17 cellular contexts compared by ENCODE assay signal in the genomic region with DNA sequence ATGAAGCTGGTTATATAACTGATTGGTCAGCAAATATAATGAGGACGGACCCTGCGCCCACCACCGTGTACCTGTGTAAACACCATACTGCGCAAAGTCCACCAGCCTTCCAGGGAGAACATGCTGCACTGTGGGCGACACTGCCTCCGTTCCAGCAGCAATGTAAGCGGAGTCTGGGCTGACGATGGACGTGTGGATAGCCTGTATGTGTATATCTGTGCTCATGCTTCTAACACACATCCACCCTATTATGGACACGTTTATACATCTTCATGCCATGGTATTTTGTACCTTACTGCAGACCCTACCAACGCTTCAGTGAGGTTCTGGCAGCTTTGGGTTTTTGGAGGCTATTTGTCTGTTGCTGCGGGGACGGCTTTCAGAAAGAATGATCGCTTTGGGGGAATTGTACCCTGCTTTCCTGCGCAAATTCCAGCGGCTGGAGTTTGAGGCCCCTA. TPM values are rescaled to one million over a fixed set of nuclear protein-coding genes. Genes with fewer than 3 reads are reported as not detected.
DNase-seq lines count a peak whose midpoint lies in the region; ATAC-seq, FAIRE-seq and TF ChIP-seq lines count a peak whose summit lies in the region.
"Had no signal": no experiment of that assay in that cellular context is flagged by ENCODE, and none has a peak within 500 bp of the region (broad histone marks: within the 10 kb centered on the region; RNA-seq: fewer than 3 reads in every experiment).

No MANE protein-coding gene starts in this region.

- H3K4me2 ChIP-seq in HCT116 (ENCODE audit: low read length) (peak overlapping the region; percentile 80), GM12878 (ENCODE audit: control insufficient read depth, insufficient read depth) (peak overlapping the region; percentile 19; the same call in 1 of the 2 replicates), neural progenitor cell (no peak overlapping the region)

- no peaks in the 10 kb centered on the region for H3K36me3 ChIP-seq in HCT116 (ENCODE audit: control insufficient read depth in 1 of 2, insufficient read depth in 2 of 2, low read length in 2 of 2)
- H3K36me3 ChIP-seq in GM12878 (ENCODE audit: control insufficient read depth in 2 of 2, insufficient read depth in 2 of 2, low read length in 1 of 2) = no peaks in the 10 kb centered on the region
- no peaks in the 10 kb centered on the region for H3K36me3 ChIP-seq in neural progenitor cell
- H3K36me3 ChIP-seq: uterus had no signal

- no peak for ATAC-seq in HCT116
- no peak for ATAC-seq in GM12878
- no peak for ATAC-seq in HG03378 (IDR thresholded peaks at IDR 0.05; ENCODE audit: unreplicated experiment)
- no peak for ATAC-seq in GM18511 (IDR thresholded peaks at IDR 0.05; ENCODE audit: unreplicated experiment)

- TF ChIP-seq POLR2A in HCT116 (IDR thresholded peaks at IDR 0.05; ENCODE audit: borderline replicate concordance, extremely low read depth, insufficient read depth, insufficient read length) (no peak), GM12878 (IDR thresholded peaks at IDR 0.05; ENCODE audit: low read depth, low read length) (no peak)

- H3K9ac ChIP-seq in HCT116 (ENCODE audit: low read length) (no peak overlapping the region), GM12878 (ENCODE audit: control insufficient read depth, insufficient read depth, low read length) (no peak overlapping the region), neural progenitor cell (no peak overlapping the region)

- CTCF ChIA-PET in HCT116 (lab: Charles Lee) (no interaction called here), GM12878 (lab: Yijun Ruan, JAX) (no interaction called here)

- H2AFZ ChIP-seq in HCT116 (ENCODE audit: low read depth, low read length, poor library complexity, severe bottlenecking) (no peak overlapping the region), GM12878 (ENCODE audit: control insufficient read depth, low read depth, low read length) (no peak overlapping the region), neural progenitor cell (replicated peaks) (no peak overlapping the region)

- no peaks in the 10 kb centered on the region for H3K79me2 ChIP-seq in HCT116 (ENCODE audit: insufficient read depth, low read length)
- H3K79me2 ChIP-seq in GM12878 (ENCODE audit: control insufficient read depth, insufficient read depth, low read length) = peaks cover 33% of the 10 kb centered on the region
- H3K79me2 ChIP-seq in neural progenitor cell (ENCODE audit: low read depth) = no peaks in the 10 kb centered on the region

- peaks cover 2% of the 10 kb centered on the region for H3K36me3 Mint-ChIP-seq in activated naive CD8-positive, alpha-beta T cell
- H3K36me3 Mint-ChIP-seq in activated naive CD8-positive, alpha-beta T cell treated with anti-CD3 and anti-CD28 coated beads for 36 hours = no peaks in the 10 kb centered on the region
- peaks cover 1% of the 10 kb centered on the region for H3K36me3 Mint-ChIP-seq in neural progenitor cell
- H3K36me3 Mint-ChIP-seq: stimulated activated memory B cell treated with anti-CD40 and anti-IgM and Interleukin-4, amounts not matched to agents 10 μg/mL and 1 μg/mL and 100 μg/mL, for 72 hours had no signal

- H3K4me1 ChIP-seq in HCT116 (ENCODE audit: control insufficient read depth in 1 of 2, insufficient read depth in 2 of 2, low read length in 2 of 2) (peaks cover 7 to 11% of the 10 kb centered on the region in 2 experiments; a peak in 3 of 4 replicates), GM12878 (ENCODE audit: control insufficient read depth, insufficient read depth, low read length) (no peaks in the 10 kb centered on the region; the same call in 1 of the 2 replicates), neural progenitor cell (no peaks in the 10 kb centered on the region)
- H3K4me1 ChIP-seq: uterus had no signal

- no peak for TF ChIP-seq EP300 in GM12878 (IDR thresholded peaks at IDR 0.05; ENCODE audit: borderline replicate concordance in 1 of 2, control insufficient read depth in 1 of 2, low read depth in 2 of 2, low read length in 2 of 2)

- H3K27me3 Mint-ChIP-seq in activated naive CD8-positive, alpha-beta T cell = no peaks in the 10 kb centered on the region
- H3K27me3 Mint-ChIP-seq in activated naive CD8-positive, alpha-beta T cell treated with anti-CD3 and anti-CD28 coated beads for 36 hours = no peaks in the 10 kb centered on the region
- H3K27me3 Mint-ChIP-seq in neural progenitor cell (ENCODE audit: insufficient read depth, low read depth) = peaks cover 2% of the 10 kb centered on the region
- H3K27me3 Mint-ChIP-seq: stimulated activated memory B cell treated with anti-CD40 and anti-IgM and Interleukin-4, amounts not matched to agents 10 μg/mL and 1 μg/mL and 100 μg/mL, for 72 hours had no signal

- H3K27ac ChIP-seq in HCT116 (ENCODE audit: low read depth, low read length) (no peak overlapping the region), GM12878 (ENCODE audit: control insufficient read depth, insufficient read depth) (no peak overlapping the region), neural progenitor cell (no peak overlapping the region)

- no peaks in the 10 kb centered on the region for H3K9me3 ChIP-seq in HCT116 (ENCODE audit: control insufficient read depth in 1 of 2, insufficient read depth in 1 of 2, low read depth in 1 of 2, low read length in 2 of 2)
- H3K9me3 ChIP-seq in GM12878 (replicated peaks; ENCODE audit: control insufficient read depth, insufficient read depth, low read length) = no peaks in the 10 kb centered on the region; the same call in 2 of the 3 replicates
- no peaks in the 10 kb centered on the region for H3K9me3 ChIP-seq in neural progenitor cell (ENCODE audit: low read depth)
- H3K9me3 ChIP-seq: uterus had no signal

- H4K20me1 ChIP-seq in HCT116 (ENCODE audit: insufficient read depth) = no peaks in the 10 kb centered on the region; the same call in 1 of the 2 replicates
- no peaks in the 10 kb centered on the region for H4K20me1 ChIP-seq in GM12878 (ENCODE audit: control insufficient read depth, insufficient read depth)
- no peaks in the 10 kb centered on the region for H4K20me1 ChIP-seq in neural progenitor cell (ENCODE audit: low read depth)

- H3K9me2 ChIP-seq in HCT116 (ENCODE audit: insufficient read depth) = no peaks in the 10 kb centered on the region

- peak overlapping the region; percentile 87 for H3K4me3 Mint-ChIP-seq in activated naive CD8-positive, alpha-beta T cell
- H3K4me3 Mint-ChIP-seq in activated naive CD8-positive, alpha-beta T cell treated with anti-CD3 and anti-CD28 coated beads for 36 hours = no peak overlapping the region
- peak overlapping the region; percentile 41 for H3K4me3 Mint-ChIP-seq in neural progenitor cell

- peaks cover 15% of the 10 kb centered on the region for H3F3A ChIP-seq in neural progenitor cell (ENCODE audit: low read depth)

- TSS peak; percentile 72 for BruUV-seq in HCT116 (replicated peaks; lab: Mats Ljungman, UMichigan)
- TSS peak; percentile 82 for BruUV-seq in GM12878 (replicated peaks; lab: Mats Ljungman, UMichigan)

- POLR2A ChIA-PET in HCT116 (lab: Charles Lee) (no interaction called here), GM12878 (lab: Charles Lee) (interaction anchor here (0.5 kb wide), 1 partner anchor 21 kb away, joined by 3 read pairs; no protein-coding TSS in a partner anchor)

- SMC1A ChIA-PET in GM12878 (lab: Charles Lee; ENCODE audit: uncharacterized antibody, unreplicated experiment) = no interaction called here

- TF ChIP-seq RAD21 in HCT116 (IDR thresholded peaks at IDR 0.05; ENCODE audit: low read depth) (no peak), GM12878 (IDR thresholded peaks at IDR 0.05; ENCODE audit: insufficient read depth, low read depth, low read length) (no peak)

- 95% methylated on average over 16 of the region's 16 CpGs for WGBS in GM12878 (ENCODE audit: insufficient coverage, insufficient replicate concordance, low lambda C conversion rate, missing lambda C conversion rate)

- no peaks in the 10 kb centered on the region for H3K9me3 Mint-ChIP-seq in activated naive CD8-positive, alpha-beta T cell (ENCODE audit: low read depth)
- H3K9me3 Mint-ChIP-seq in activated naive CD8-positive, alpha-beta T cell treated with anti-CD3 and anti-CD28 coated beads for 36 hours = no peaks in the 10 kb centered on the region
- H3K9me3 Mint-ChIP-seq in neural progenitor cell = peaks cover 5% of the 10 kb centered on the region
- H3K9me3 Mint-ChIP-seq: stimulated activated memory B cell treated with anti-CD40 and anti-IgM and Interleukin-4, amounts not matched to agents 10 μg/mL and 1 μg/mL and 100 μg/mL, for 72 hours had no signal

- RAD21 ChIA-PET in HCT116 (lab: Charles Lee; ENCODE audit: low non-redundant PET in 1 of 2, low total read pairs in 2 of 2, uncharacterized antibody in 2 of 2, unreplicated experiment in 2 of 2) (no interaction called here), GM12878 (lab: Charles Lee; ENCODE audit: unreplicated experiment) (no interaction called here)

- no peak for DNase-seq in activated naive CD8-positive, alpha-beta T cell treated with anti-CD3 and anti-CD28 coated beads for 36 hours
- DNase-seq in HCT116 (ENCODE audit: low read depth, low spot score) (no peak), GM12878 (ENCODE audit: low read depth, low spot score) (no peak), neural progenitor cell (ENCODE audit: low spot score) (no peak), Ammon's horn (ENCODE audit: low spot score) (no peak)
- DNase-seq: EL, foreskin melanocyte, Karpas-422, NCI-H146, NCI-H446, SIG-M5 had no signal

- FAIRE-seq in GM12878 (lab: Jason Lieb, UNC) = no peak
- FAIRE-seq: small intestine had no signal

- in situ Hi-C loops in GM12878 (cut with MboI) = no loop called here

- peaks cover 44% of the 10 kb centered on the region for H3K4me1 Mint-ChIP-seq in activated naive CD8-positive, alpha-beta T cell (ENCODE audit: low read depth)
- H3K4me1 Mint-ChIP-seq in activated naive CD8-positive, alpha-beta T cell treated with anti-CD3 and anti-CD28 coated beads for 36 hours = peaks cover 15% of the 10 kb centered on the region
- H3K4me1 Mint-ChIP-seq in neural progenitor cell = no peaks in the 10 kb centered on the region

- no peak overlapping the region for H3K27ac Mint-ChIP-seq in activated naive CD8-positive, alpha-beta T cell
- H3K27ac Mint-ChIP-seq in activated naive CD8-positive, alpha-beta T cell treated with anti-CD3 and anti-CD28 coated beads for 36 hours = no peak overlapping the region
- H3K27ac Mint-ChIP-seq in neural progenitor cell = no peak overlapping the region

- TF ChIP-seq CTCF in HCT116 (IDR thresholded peaks at IDR 0.05 in 2 of 3, conservative IDR thresholded peaks at IDR 0.05 in 1 of 3; ENCODE audit: borderline replicate concordance in 1 of 3, insufficient read depth in 1 of 3, low read depth in 2 of 3, low read length in 2 of 3) (no peak), GM12878 (IDR thresholded peaks at IDR 0.05 in 2 of 3, conservative IDR thresholded peaks at IDR 0.05 in 1 of 3; ENCODE audit: control insufficient read depth in 2 of 3, extremely low read depth in 1 of 3, insufficient read depth in 1 of 3, low read depth in 3 of 3, low read length in 3 of 3) (no peak), neural progenitor cell (IDR thresholded peaks at IDR 0.05) (no peak)

- intact Hi-C loops in HCT116 (cut with micrococcal nuclease) = no loop called here
- intact Hi-C loops in GM12878 (cut with micrococcal nuclease; ENCODE audit: unreplicated experiment) = loop anchor here (10.0 kb wide), 1 partner anchor 64 kb away; no protein-coding TSS in a partner anchor

- H3K4me3 ChIP-seq in HCT116 (replicated peaks in 1 of 2; ENCODE audit: low read depth in 1 of 2, low read length in 2 of 2) (no peak overlapping the region; a peak in 1 of 4 replicates), GM12878 (no peak overlapping the region; the same call in 1 of the 2 replicates), neural progenitor cell (no peak overlapping the region)

- H3K27me3 ChIP-seq in HCT116 (ENCODE audit: insufficient read depth, low read length) = no peaks in the 10 kb centered on the region
- H3K27me3 ChIP-seq in GM12878 (replicated peaks in 1 of 2; ENCODE audit: control insufficient read depth in 2 of 2, insufficient read depth in 2 of 2, low read length in 1 of 2) = no peaks in the 10 kb centered on the region
- peaks cover 42% of the 10 kb centered on the region for H3K27me3 ChIP-seq in neural progenitor cell
- H3K27me3 ChIP-seq: uterus had no signal

RNA-seq across cellular contexts. Expression of a gene that starts 1.4 kb away (rescaled TPM):
- 10 to 100 TPM; 16.0 to 17.9 TPM for total RNA-seq in activated naive CD8-positive, alpha-beta T cell treated with anti-CD3 and anti-CD28 coated beads for 36 hours
- total RNA-seq in HCT116 (2021; ENCODE audit: unreplicated experiment) (4.9 TPM), GM12878 (2014; rRNA removed) (58.5 and 66.4 TPM in 2 replicates), GM12878 (2014; rRNA removed; fragmentation: Illumina TruSeq; extraction: Trizol) (39.8 and 43.0 TPM in 2 replicates), GM12878 (2021) (37.5 and 42.7 TPM in 2 replicates), neural progenitor cell (ENCODE audit: low replicate concordance) (0.50 and 0.99 TPM in 2 replicates)
- polyA plus RNA-seq in HCT116 (2012) = 5.7 and 6.9 TPM in 2 replicates
- total RNA-seq in GM12878 (2013; cell fraction: nucleolus; rRNA removed) = 9.9 and 10.7 TPM in 2 replicates
- 29.6 TPM for polyA plus RNA-seq in GM12878 (2011; ENCODE audit: low read depth)
- polyA plus RNA-seq in GM12878 (2011; rRNA removed) (83.5 and 84.7 TPM in 2 replicates), GM12878 (2014; fragmentation: Illumina TruSeq; extraction: Trizol) (42.3 and 44.7 TPM in 2 replicates), GM12878 (2014; fragmentation: Nextera tagmentation; extraction: Ambion mirVana) (10 to 100 TPM; 53.0 to 65.7 TPM), GM12878 (2014; rRNA removed) (53.0 and 65.8 TPM in 2 replicates), GM12878 (2016; fragmentation: Nextera tagmentation; extraction: Ambion mirVana) (10 to 100 TPM; 60.6 to 66.8 TPM)
- 76.9 and 77.8 TPM in 2 replicates for polyA plus RNA-seq in GM12878 (2011; cell fraction: cytosol; rRNA removed)
- 54.3 and 59.3 TPM in 2 replicates for polyA plus RNA-seq in GM12878 (2011; cell fraction: nucleus; rRNA removed)
- polyA plus RNA-seq in GM12878 (2012) = 29.4 and 36.3 TPM in 2 replicates
- 55.4 and 67.0 TPM in 2 replicates for polyA minus RNA-seq in GM12878 (2011; rRNA and poly(A)+ RNA removed)
- 17.2 and 18.8 TPM in 2 replicates for polyA minus RNA-seq in GM12878 (2011; cell fraction: cytosol; rRNA and poly(A)+ RNA removed)
- 8.5 and 12.8 TPM in 2 replicates for polyA minus RNA-seq in GM12878 (2011; cell fraction: nucleus; rRNA and poly(A)+ RNA removed)

RNA-seq across cellular contexts. Expression of a gene that starts 37.9 kb away (rescaled TPM):
- total RNA-seq in activated naive CD8-positive, alpha-beta T cell treated with anti-CD3 and anti-CD28 coated beads for 36 hours = 1 to 10 TPM; 1.2 to 1.5 TPM
- total RNA-seq in HCT116 (2021; ENCODE audit: unreplicated experiment) (2.3 TPM), GM12878 (2014; rRNA removed) (20.9 and 24.1 TPM in 2 replicates), GM12878 (2014; rRNA removed; fragmentation: Illumina TruSeq; extraction: Trizol) (11.9 and 14.7 TPM in 2 replicates), GM12878 (2021) (21.0 and 21.1 TPM in 2 replicates), neural progenitor cell (ENCODE audit: low replicate concordance) (0.09 and 0.39 TPM in 2 replicates)
- polyA plus RNA-seq in HCT116 (2012) = 0.91 and 1.1 TPM in 2 replicates
- 7.2 and 8.4 TPM in 2 replicates for total RNA-seq in GM12878 (2013; cell fraction: nucleolus; rRNA removed)
- 7.9 TPM for polyA plus RNA-seq in GM12878 (2011; ENCODE audit: low read depth)
- polyA plus RNA-seq in GM12878 (2011; rRNA removed) (4.1 and 7.0 TPM in 2 replicates), GM12878 (2014; fragmentation: Illumina TruSeq; extraction: Trizol) (13.1 and 23.7 TPM in 2 replicates), GM12878 (2014; fragmentation: Nextera tagmentation; extraction: Ambion mirVana) (1 to 10 TPM; 2.2 to 5.5 TPM), GM12878 (2014; rRNA removed) (25.5 and 26.0 TPM in 2 replicates), GM12878 (2016; fragmentation: Nextera tagmentation; extraction: Ambion mirVana) (10 to 100 TPM; 27.3 to 30.3 TPM)
- polyA plus RNA-seq in GM12878 (2011; cell fraction: cytosol; rRNA removed) = 11.6 and 12.3 TPM in 2 replicates
- polyA plus RNA-seq in GM12878 (2011; cell fraction: nucleus; rRNA removed) = 6.2 and 6.5 TPM in 2 replicates
- 8.5 and 13.0 TPM in 2 replicates for polyA plus RNA-seq in GM12878 (2012)
- polyA minus RNA-seq in GM12878 (2011; rRNA and poly(A)+ RNA removed) = 4.2 and 7.4 TPM in 2 replicates
- 1.4 and 1.6 TPM in 2 replicates for polyA minus RNA-seq in GM12878 (2011; cell fraction: cytosol; rRNA and poly(A)+ RNA removed)
- polyA minus RNA-seq in GM12878 (2011; cell fraction: nucleus; rRNA and poly(A)+ RNA removed) = 0.48 and 1.4 TPM in 2 replicates
